1 cellular context compared by ENCODE assay signal in the genomic region with DNA sequence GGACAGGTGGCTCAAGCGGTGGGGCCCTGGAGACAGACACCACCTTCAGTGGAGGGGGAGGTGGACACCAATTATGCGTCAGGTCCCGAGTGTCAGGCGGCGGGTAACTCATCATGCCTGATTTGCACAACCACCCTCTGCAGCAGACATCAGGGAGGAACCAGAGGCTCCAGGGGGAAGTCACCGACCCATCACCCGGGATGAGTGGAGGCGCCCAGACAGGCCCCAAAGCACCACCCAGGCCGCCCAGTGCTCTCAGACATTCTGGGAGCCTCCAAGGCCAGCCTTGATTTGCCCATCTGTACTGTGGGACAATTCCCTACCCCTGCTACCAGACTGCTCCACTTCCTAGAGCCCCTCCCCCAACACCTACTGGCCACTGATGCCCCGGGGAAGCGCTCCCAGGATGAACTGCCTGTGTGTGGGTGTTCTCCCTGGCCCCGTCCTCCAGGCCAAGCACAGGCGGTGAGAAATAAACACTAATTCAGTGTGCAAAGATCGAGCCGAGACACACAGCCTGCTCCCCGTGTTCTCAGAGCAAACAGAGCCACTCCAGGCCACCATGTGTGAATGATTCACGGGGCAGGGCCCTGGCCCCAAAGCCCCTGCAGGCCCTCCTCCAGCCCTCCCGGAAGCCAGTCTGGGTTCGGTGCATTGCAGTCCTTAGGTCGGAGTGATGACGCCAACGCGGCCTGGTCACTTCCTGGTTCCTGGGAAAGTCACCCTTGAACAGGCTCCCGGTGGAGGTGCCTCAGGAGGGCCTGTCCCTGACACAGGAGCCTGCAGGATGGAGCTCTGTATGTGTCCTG.
TF ChIP-seq lines count a peak whose summit lies in the region.

No MANE protein-coding gene starts in this region.

TF ChIP-seq in HepG2, 621 proteins besides CTCF, POLR2A, EP300 and RAD21 (continued from another document and continues in another):
- TF ChIP-seq ZNF503 (CRISPR knock-in tag; IDR thresholded peaks at IDR 0.05) (peak; percentile 76; the same call in 1 of the 2 replicates), ZNF616 (CRISPR knock-in tag; IDR thresholded peaks at IDR 0.05; ENCODE audit: low read depth) (no peak), JUNB (CRISPR knock-in tag; IDR thresholded peaks at IDR 0.05; ENCODE audit: borderline replicate concordance) (no peak), MAF1 (CRISPR knock-in tag; IDR thresholded peaks at IDR 0.05; ENCODE audit: borderline replicate concordance) (no peak), ARID5B (CRISPR knock-in tag; IDR thresholded peaks at IDR 0.05) (peak; percentile 83), HNF4G (IDR thresholded peaks at IDR 0.05; ENCODE audit: borderline replicate concordance, low read depth, low read length) (no peak), HNF4G (CRISPR knock-in tag; IDR thresholded peaks at IDR 0.05; ENCODE audit: borderline replicate concordance, low read depth) (peak; percentile 96), ZBTB7B (CRISPR knock-in tag; IDR thresholded peaks at IDR 0.05) (peak; percentile 91), PRDM10 (CRISPR knock-in tag; IDR thresholded peaks at IDR 0.05; ENCODE audit: low read depth) (peak; percentile 90; the same call in 1 of the 2 replicates), POLR2G (IDR thresholded peaks at IDR 0.05; ENCODE audit: low read depth, low read length) (peak; percentile 92), ARNT (IDR thresholded peaks at IDR 0.05) (no peak), CHCHD3 (CRISPR knock-in tag; IDR thresholded peaks at IDR 0.05) (0 out of 2 replicates have a peak, but pooled peaks have one; percentile 30), FOXA1 (IDR thresholded peaks at IDR 0.05) (no peak), FOXA1 (CRISPR knock-in tag; IDR thresholded peaks at IDR 0.05) (peak; percentile 76), HMG20A (CRISPR knock-in tag; IDR thresholded peaks at IDR 0.05; ENCODE audit: borderline replicate concordance) (peak; percentile 73; the same call in 1 of the 2 replicates), ZNF225 (CRISPR knock-in tag; IDR thresholded peaks at IDR 0.05) (0 out of 2 replicates have a peak, but pooled peaks have one; percentile 24), ZMYM2 (CRISPR knock-in tag; IDR thresholded peaks at IDR 0.05) (peak; percentile 94; the same call in 1 of the 2 replicates), PATZ1 (CRISPR knock-in tag; IDR thresholded peaks at IDR 0.05) (peak; percentile 91), ATAD3A (CRISPR knock-in tag; IDR thresholded peaks at IDR 0.05) (no peak), ZNF160 (CRISPR knock-in tag; IDR thresholded peaks at IDR 0.05) (peak; percentile 88)
- TF ChIP-seq, protein P1, sequence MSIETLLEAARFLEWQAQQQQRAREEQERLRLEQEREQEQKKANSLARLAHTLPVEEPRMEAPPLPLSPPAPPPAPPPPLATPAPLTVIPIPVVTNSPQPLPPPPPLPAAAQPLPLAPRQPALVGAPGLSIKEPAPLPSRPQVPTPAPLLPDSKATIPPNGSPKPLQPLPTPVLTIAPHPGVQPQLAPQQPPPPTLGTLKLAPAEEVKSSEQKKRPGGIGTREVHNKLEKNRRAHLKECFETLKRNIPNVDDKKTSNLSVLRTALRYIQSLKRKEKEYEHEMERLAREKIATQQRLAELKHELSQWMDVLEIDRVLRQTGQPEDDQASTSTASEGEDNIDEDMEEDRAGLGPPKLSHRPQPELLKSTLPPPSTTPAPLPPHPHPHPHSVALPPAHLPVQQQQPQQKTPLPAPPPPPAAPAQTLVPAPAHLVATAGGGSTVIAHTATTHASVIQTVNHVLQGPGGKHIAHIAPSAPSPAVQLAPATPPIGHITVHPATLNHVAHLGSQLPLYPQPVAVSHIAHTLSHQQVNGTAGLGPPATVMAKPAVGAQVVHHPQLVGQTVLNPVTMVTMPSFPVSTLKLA (IDR thresholded peaks at IDR 0.05), result peak; percentile 75
- TF ChIP-seq, protein P2, sequence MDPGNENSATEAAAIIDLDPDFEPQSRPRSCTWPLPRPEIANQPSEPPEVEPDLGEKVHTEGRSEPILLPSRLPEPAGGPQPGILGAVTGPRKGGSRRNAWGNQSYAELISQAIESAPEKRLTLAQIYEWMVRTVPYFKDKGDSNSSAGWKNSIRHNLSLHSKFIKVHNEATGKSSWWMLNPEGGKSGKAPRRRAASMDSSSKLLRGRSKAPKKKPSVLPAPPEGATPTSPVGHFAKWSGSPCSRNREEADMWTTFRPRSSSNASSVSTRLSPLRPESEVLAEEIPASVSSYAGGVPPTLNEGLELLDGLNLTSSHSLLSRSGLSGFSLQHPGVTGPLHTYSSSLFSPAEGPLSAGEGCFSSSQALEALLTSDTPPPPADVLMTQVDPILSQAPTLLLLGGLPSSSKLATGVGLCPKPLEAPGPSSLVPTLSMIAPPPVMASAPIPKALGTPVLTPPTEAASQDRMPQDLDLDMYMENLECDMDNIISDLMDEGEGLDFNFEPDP (CRISPR knock-in tag; conservative IDR thresholded peaks at IDR 0.05), result 0 out of 2 replicates have a peak, but pooled peaks have one; percentile 74
- TF ChIP-seq, protein P3, sequence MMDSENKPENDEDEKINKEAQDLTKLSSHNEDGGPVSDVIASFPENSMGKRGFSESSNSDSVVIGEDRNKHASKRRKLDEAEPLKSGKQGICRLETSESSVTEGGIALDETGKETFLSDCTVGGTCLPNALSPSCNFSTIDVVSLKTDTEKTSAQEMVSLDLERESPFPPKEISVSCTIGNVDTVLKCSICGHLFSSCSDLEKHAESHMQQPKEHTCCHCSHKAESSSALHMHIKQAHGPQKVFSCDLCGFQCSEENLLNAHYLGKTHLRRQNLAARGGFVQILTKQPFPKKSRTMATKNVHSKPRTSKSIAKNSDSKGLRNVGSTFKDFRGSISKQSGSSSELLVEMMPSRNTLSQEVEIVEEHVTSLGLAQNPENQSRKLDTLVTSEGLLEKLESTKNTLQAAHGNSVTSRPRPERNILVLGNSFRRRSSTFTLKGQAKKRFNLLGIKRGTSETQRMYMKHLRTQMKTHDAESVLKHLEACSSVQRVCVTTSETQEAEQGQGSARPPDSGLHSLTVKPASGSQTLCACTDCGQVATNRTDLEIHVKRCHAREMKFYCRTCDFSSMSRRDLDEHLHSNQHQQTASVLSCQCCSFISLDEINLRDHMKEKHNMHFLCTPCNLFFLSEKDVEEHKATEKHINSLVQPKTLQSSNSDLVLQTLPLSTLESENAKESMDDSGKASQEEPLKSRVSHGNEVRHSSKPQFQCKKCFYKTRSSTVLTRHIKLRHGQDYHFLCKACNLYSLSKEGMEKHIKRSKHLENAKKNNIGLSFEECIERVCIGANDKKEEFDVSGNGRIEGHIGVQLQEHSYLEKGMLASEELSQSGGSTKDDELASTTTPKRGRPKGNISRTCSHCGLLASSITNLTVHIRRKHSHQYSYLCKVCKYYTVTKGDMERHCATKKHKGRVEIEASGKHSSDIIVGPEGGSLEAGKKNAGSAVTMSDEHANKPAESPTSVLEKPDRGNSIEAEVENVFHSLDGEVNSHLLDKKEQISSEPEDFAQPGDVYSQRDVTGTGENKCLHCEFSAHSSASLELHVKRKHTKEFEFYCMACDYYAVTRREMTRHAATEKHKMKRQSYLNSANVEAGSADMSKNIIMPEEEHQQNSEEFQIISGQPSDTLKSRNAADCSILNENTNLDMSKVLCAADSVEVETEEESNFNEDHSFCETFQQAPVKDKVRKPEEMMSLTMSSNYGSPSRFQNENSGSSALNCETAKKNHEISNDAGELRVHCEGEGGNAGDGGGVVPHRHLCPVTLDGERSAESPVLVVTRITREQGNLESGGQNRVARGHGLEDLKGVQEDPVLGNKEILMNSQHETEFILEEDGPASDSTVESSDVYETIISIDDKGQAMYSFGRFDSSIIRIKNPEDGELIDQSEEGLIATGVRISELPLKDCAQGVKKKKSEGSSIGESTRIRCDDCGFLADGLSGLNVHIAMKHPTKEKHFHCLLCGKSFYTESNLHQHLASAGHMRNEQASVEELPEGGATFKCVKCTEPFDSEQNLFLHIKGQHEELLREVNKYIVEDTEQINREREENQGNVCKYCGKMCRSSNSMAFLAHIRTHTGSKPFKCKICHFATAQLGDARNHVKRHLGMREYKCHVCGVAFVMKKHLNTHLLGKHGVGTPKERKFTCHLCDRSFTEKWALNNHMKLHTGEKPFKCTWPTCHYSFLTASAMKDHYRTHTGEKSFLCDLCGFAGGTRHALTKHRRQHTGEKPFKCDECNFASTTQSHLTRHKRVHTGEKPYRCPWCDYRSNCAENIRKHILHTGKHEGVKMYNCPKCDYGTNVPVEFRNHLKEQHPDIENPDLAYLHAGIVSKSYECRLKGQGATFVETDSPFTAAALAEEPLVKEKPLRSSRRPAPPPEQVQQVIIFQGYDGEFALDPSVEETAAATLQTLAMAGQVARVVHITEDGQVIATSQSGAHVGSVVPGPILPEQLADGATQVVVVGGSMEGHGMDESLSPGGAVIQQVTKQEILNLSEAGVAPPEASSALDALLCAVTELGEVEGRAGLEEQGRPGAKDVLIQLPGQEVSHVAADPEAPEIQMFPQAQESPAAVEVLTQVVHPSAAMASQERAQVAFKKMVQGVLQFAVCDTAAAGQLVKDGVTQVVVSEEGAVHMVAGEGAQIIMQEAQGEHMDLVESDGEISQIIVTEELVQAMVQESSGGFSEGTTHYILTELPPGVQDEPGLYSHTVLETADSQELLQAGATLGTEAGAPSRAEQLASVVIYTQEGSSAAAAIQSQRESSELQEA (CRISPR knock-in tag; IDR thresholded peaks at IDR 0.05; ENCODE audit: not compliant biosample characterization), result peak; percentile 97
